In the genomic region with DNA sequence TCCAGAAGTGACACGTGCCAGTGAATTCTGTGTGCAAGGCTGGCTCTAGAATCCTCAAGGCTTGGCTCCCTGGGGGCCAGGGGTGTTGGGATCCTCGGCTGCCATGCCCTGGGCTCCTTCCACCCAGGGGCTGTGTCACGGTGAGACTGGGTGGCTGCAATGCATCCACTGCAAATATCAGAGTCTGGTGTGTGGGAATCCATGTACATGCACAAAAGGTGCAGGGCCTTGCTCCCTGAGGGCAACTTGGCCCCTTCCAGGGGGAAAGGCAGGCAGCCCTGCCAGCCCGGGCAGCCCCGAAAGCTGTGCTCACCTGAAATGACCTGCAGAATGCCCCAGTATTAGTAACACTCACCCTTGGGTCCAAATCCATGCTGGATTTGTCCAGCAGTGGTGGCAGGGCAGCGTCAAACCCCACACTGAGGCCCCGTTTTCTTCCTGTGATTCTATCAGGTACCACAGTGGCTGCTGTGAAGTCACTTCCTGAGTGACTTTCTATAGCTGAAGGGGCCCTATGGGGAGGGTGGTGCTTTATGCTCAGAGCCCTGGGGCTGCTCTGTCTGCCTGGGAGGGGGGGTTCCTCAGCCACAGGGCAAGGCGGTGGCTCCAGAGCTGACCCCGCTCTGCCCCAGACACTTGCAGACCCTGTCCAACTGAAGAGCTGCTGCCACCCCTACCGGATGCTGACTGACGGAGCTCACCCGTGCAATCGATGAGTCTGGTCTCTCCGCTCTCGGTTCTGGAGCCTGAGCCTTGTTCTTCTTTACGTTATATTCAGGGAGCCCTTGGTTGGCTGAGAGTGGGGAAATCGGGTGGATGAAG, we compare ENCODE assay signal across 14 cellular contexts.
DNase-seq lines count a peak whose midpoint lies in the region; ATAC-seq and TF ChIP-seq lines count a peak whose summit lies in the region.
"Had no signal": no experiment of that assay in that cellular context is flagged by ENCODE, and none has a peak within 500 bp of the region (broad histone marks: within the 10 kb centered on the region; RNA-seq: fewer than 3 reads in every experiment).

No MANE protein-coding gene starts in this region.

- no peaks in the 10 kb centered on the region for H3K9me3 Mint-ChIP-seq in type B pancreatic cell

- intact Hi-C loops in cardiac septum (cut with DNase I) (no loop called here), right cardiac atrium (cut with DNase I) (no loop called here)

- no peak overlapping the region for H3K27ac ChIP-seq in right cardiac atrium (ENCODE audit: low read length)
- no peak overlapping the region for H3K27ac ChIP-seq in mesenchymal stem cell (ENCODE audit: low read length, poor library complexity, severe bottlenecking)
- H3K27ac ChIP-seq: BLaER1 treated with 17β-estradiol and CSF1 and Interleukin-3, amounts not matched to agents 10 nM and 100 nM had no signal

- no peak overlapping the region for H2AFZ ChIP-seq in mesenchymal stem cell (ENCODE audit: low read depth, low read length)
- H2AFZ ChIP-seq: GM23338 had no signal

- H3K79me1 ChIP-seq in mesenchymal stem cell (replicated peaks; ENCODE audit: low read length, poor library complexity, severe bottlenecking): no peaks in the 10 kb centered on the region

- H2BK15ac ChIP-seq in mesenchymal stem cell (ENCODE audit: low read depth, poor library complexity, severe bottlenecking): peak overlapping the region; percentile 0

- 81% methylated on average over 17 of the region's 17 CpGs for WGBS in right cardiac atrium
- 79% methylated on average over 17 of the region's 17 CpGs for WGBS in mesenchymal stem cell

- no peak overlapping the region for H3K4me2 ChIP-seq in mesenchymal stem cell (ENCODE audit: low read length, poor library complexity, severe bottlenecking)
- H3K4me2 ChIP-seq: GM23338 had no signal

- no peak overlapping the region for H3K23ac ChIP-seq in mesenchymal stem cell (ENCODE audit: low read length in 2 of 2)

- H2BK120ac ChIP-seq in mesenchymal stem cell (ENCODE audit: low read depth, low read length): no peak overlapping the region

- H2BK12ac ChIP-seq in mesenchymal stem cell (ENCODE audit: low read length in 2 of 2): no peak overlapping the region

- H3K36me3 ChIP-seq in mesenchymal stem cell (ENCODE audit: control insufficient read depth in 1 of 2, insufficient read depth in 2 of 2, low read depth in 1 of 2, low read length in 2 of 2): no peaks in the 10 kb centered on the region
- H3K36me3 ChIP-seq: BLaER1 treated with 17β-estradiol and CSF1 and Interleukin-3, amounts not matched to agents 10 nM and 100 nM; HAP-1 had no signal

- H3K27ac Mint-ChIP-seq in type B pancreatic cell: no peak overlapping the region
- H3K27ac Mint-ChIP-seq: CD4-positive, CD25-positive, alpha-beta regulatory T cell; GM23338 had no signal

- H4K8ac ChIP-seq in mesenchymal stem cell (ENCODE audit: low read length): no peak overlapping the region

- no peaks in the 10 kb centered on the region for H3K4me1 ChIP-seq in right cardiac atrium (ENCODE audit: control insufficient read depth, insufficient read depth, low read length)
- H3K4me1 ChIP-seq in mesenchymal stem cell (ENCODE audit: control insufficient read depth, insufficient read depth, low read depth, low read length): no peaks in the 10 kb centered on the region
- H3K4me1 ChIP-seq: HAP-1 had no signal

- H4K91ac ChIP-seq in mesenchymal stem cell (ENCODE audit: low read length): no peak overlapping the region

- no peak overlapping the region for H3K4me3 Mint-ChIP-seq in type B pancreatic cell
- H3K4me3 Mint-ChIP-seq: CD4-positive, CD25-positive, alpha-beta regulatory T cell; GM23338 had no signal

- no peak overlapping the region for H3K18ac ChIP-seq in mesenchymal stem cell (ENCODE audit: low read depth in 1 of 2, low read length in 2 of 2)

- H3K36me3 Mint-ChIP-seq in type B pancreatic cell: no peaks in the 10 kb centered on the region
- H3K36me3 Mint-ChIP-seq: CD4-positive, CD25-positive, alpha-beta regulatory T cell had no signal

- peaks cover 41% of the 10 kb centered on the region for H3K27me3 Mint-ChIP-seq in type B pancreatic cell
- H3K27me3 Mint-ChIP-seq: CD4-positive, CD25-positive, alpha-beta regulatory T cell had no signal

- H3K4me1 Mint-ChIP-seq in type B pancreatic cell (ENCODE audit: unreplicated experiment): no peaks in the 10 kb centered on the region
- H3K4me1 Mint-ChIP-seq: CD4-positive, CD25-positive, alpha-beta regulatory T cell; GM23338 had no signal

- ATAC-seq in right cardiac atrium (no peak), HG02623 (IDR thresholded peaks at IDR 0.05; ENCODE audit: unreplicated experiment) (no peak), HG02763 (IDR thresholded peaks at IDR 0.05; ENCODE audit: unreplicated experiment) (no peak), HG03354 (IDR thresholded peaks at IDR 0.05; ENCODE audit: poor library complexity, severe bottlenecking, unreplicated experiment) (no peak)
- ATAC-seq: GM23338 had no signal

- no peak overlapping the region for H3K9ac ChIP-seq in mesenchymal stem cell (ENCODE audit: low read length)
- H3K9ac ChIP-seq: BLaER1 treated with 17β-estradiol and CSF1 and Interleukin-3, amounts not matched to agents 10 nM and 100 nM had no signal

- DNase-seq in cardiac septum (ENCODE audit: low spot score) (peak; percentile 66), right cardiac atrium (no peak), mesenchymal stem cell (no peak), type B pancreatic cell (ENCODE audit: extremely low spot score, unreplicated experiment) (peak; percentile 58)
- DNase-seq: ACHN; CD4-positive, CD25-positive, alpha-beta regulatory T cell; DMS53; IMR-90 had no signal

- H3K27me3 ChIP-seq in right cardiac atrium (ENCODE audit: control insufficient read depth, insufficient read depth): no peaks in the 10 kb centered on the region
- no peaks in the 10 kb centered on the region for H3K27me3 ChIP-seq in mesenchymal stem cell (ENCODE audit: control insufficient read depth in 1 of 2, insufficient read depth in 1 of 2, low read length in 2 of 2)
- H3K27me3 ChIP-seq: BLaER1 treated with 17β-estradiol and CSF1 and Interleukin-3, amounts not matched to agents 10 nM and 100 nM had no signal

- no peaks in the 10 kb centered on the region for H3K9me3 ChIP-seq in right cardiac atrium (ENCODE audit: control insufficient read depth, low read length)
- no peaks in the 10 kb centered on the region for H3K9me3 ChIP-seq in mesenchymal stem cell (ENCODE audit: control insufficient read depth, low read length)
- H3K9me3 ChIP-seq: BLaER1 treated with 17β-estradiol and CSF1 and Interleukin-3, amounts not matched to agents 10 nM and 100 nM; HAP-1 had no signal

- no peak overlapping the region for H3K14ac ChIP-seq in mesenchymal stem cell (ENCODE audit: low read length in 2 of 2)

- no peak overlapping the region for H2AK5ac ChIP-seq in mesenchymal stem cell (ENCODE audit: low read length, severe bottlenecking)

- H2BK5ac ChIP-seq in mesenchymal stem cell (ENCODE audit: low read depth, low read length, poor library complexity, severe bottlenecking): no peak overlapping the region

- H3K4me3 ChIP-seq in right cardiac atrium (ENCODE audit: low read length): no peak overlapping the region
- H3K4me3 ChIP-seq in mesenchymal stem cell (ENCODE audit: insufficient read depth in 1 of 2, low read depth in 1 of 2, low read length in 2 of 2): no peak overlapping the region
- H3K4me3 ChIP-seq: BLaER1 treated with 17β-estradiol and CSF1 and Interleukin-3, amounts not matched to agents 10 nM and 100 nM; GM23338; HAP-1 had no signal

- H3K4ac ChIP-seq in mesenchymal stem cell (ENCODE audit: low read depth in 1 of 2, low read length in 2 of 2): no peak overlapping the region

- TF ChIP-seq CTCF in type B pancreatic cell (conservative IDR thresholded peaks at IDR 0.05): no peak

Comparison
In these comparisons a context has a peak if more than half of its experiments do, and no peak if none do; other contexts are left out.
1. DNase-seq: peak in cardiac septum (single experiment) and type B pancreatic cell (single experiment); none in right cardiac atrium (0 of 3) and mesenchymal stem cell (single experiment).